Comparison of ENCODE assay signal across 16 cellular contexts in the genomic region with DNA sequence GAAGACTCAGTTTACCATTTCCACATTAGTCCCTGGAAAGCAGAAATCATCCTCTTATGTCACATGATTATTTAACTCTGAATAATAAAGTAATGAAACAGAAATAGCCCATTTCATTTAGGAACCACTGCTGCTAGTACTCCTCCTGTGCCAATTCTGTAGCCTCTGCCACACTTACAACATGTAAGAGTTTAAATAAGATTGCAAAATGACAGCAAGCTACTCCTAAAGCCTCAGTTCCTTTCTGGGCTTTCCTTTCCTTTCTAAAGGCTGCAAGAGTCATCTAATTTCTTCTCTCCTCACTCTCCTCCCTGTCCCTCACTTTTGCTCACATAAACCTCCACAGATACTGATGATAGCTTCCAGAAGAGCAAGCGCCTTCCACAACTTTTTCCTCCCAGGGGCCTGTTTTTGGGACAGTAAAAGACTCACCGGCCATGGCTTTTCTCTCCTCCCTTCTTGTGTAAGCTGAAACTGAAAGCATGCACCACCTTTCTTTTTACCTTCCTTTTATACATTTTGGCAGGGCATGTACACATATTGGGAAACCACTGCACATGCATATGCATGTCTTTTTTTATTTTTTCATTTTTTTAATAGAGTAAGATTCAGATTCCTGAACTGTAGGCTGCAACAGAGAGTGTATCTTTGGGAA. TPM values are rescaled to one million over a fixed set of nuclear protein-coding genes. Genes with fewer than 3 reads are reported as not detected.
DNase-seq lines count a peak whose midpoint lies in the region; ATAC-seq and TF ChIP-seq lines count a peak whose summit lies in the region.
"Had no signal": no experiment of that assay in that cellular context is flagged by ENCODE, and none has a peak within 500 bp of the region (broad histone marks: within the 10 kb centered on the region; RNA-seq: fewer than 3 reads in every experiment).

No MANE protein-coding gene starts in this region.

- no peaks in the 10 kb centered on the region for H3K36me3 ChIP-seq in heart left ventricle
- H3K36me3 ChIP-seq: cardiac muscle cell, transverse colon had no signal

- no peaks in the 10 kb centered on the region for H3K27me3 ChIP-seq in mononuclear cell (ENCODE audit: insufficient read depth, low read length)
- no peaks in the 10 kb centered on the region for H3K27me3 ChIP-seq in heart left ventricle
- H3K27me3 ChIP-seq: cardiac muscle cell, transverse colon had no signal

- peaks cover 12% of the 10 kb centered on the region for H3K9me3 Mint-ChIP-seq in activated T-helper 1 cell treated with anti-CD3 and anti-CD28 coated beads, Interleukin-12 subunit alpha, Interleukin-12 subunit beta, Interleukin-2, Interleukin-4 antibody, amounts not matched to agents 30 ng/mL and 10 ng/mL and 1 ng/mL, durations not matched to agents 14 hours and 24 hours and 36 hours

- 74 to 86% (median 82%) methylated on average over 2 of the region's 2 CpGs for WGBS in heart left ventricle, 4 donors

- TF ChIP-seq CTCF in heart left ventricle (IDR thresholded peaks at IDR 0.05), result no peak

- peak overlapping the region; percentile 90 for H3K4me3 Mint-ChIP-seq in activated T-helper 1 cell treated with anti-CD3 and anti-CD28 coated beads, Interleukin-12 subunit alpha, Interleukin-12 subunit beta, Interleukin-2, Interleukin-4 antibody, amounts not matched to agents 30 ng/mL and 10 ng/mL and 1 ng/mL, durations not matched to agents 14 hours and 24 hours and 36 hours

- H3K27ac Mint-ChIP-seq in activated T-helper 1 cell treated with anti-CD3 and anti-CD28 coated beads, Interleukin-12 subunit alpha, Interleukin-12 subunit beta, Interleukin-2, Interleukin-4 antibody, amounts not matched to agents 30 ng/mL and 10 ng/mL and 1 ng/mL, durations not matched to agents 14 hours and 24 hours and 36 hours, result peak overlapping the region; percentile 95

- peak overlapping the region in 1 of 12 donors; percentile 53 for H3K27ac ChIP-seq in heart left ventricle
- H3K27ac ChIP-seq: A549, cardiac muscle cell had no signal

- peaks cover 32% of the 10 kb centered on the region for H3K4me1 Mint-ChIP-seq in activated T-helper 1 cell treated with anti-CD3 and anti-CD28 coated beads, Interleukin-12 subunit alpha, Interleukin-12 subunit beta, Interleukin-2, Interleukin-4 antibody, amounts not matched to agents 30 ng/mL and 10 ng/mL and 1 ng/mL, durations not matched to agents 14 hours and 24 hours and 36 hours (ENCODE audit: low read depth)

- no peak for TF ChIP-seq POLR2A in heart left ventricle (IDR thresholded peaks at IDR 0.05)

- H3K4me1 ChIP-seq in mononuclear cell (ENCODE audit: insufficient read depth, low read length) (peaks cover 26% of the 10 kb centered on the region), heart left ventricle (peaks cover 0 to 21% (median 0%) of the 10 kb centered on the region in 12 donors)
- H3K4me1 ChIP-seq: A549, transverse colon had no signal

- H3K36me3 Mint-ChIP-seq in activated T-helper 1 cell treated with anti-CD3 and anti-CD28 coated beads, Interleukin-12 subunit alpha, Interleukin-12 subunit beta, Interleukin-2, Interleukin-4 antibody, amounts not matched to agents 30 ng/mL and 10 ng/mL and 1 ng/mL, durations not matched to agents 14 hours and 24 hours and 36 hours (ENCODE audit: low read depth), result peaks cover 3% of the 10 kb centered on the region

- peaks cover 1% of the 10 kb centered on the region for H3K27me3 Mint-ChIP-seq in activated T-helper 1 cell treated with anti-CD3 and anti-CD28 coated beads, Interleukin-12 subunit alpha, Interleukin-12 subunit beta, Interleukin-2, Interleukin-4 antibody, amounts not matched to agents 30 ng/mL and 10 ng/mL and 1 ng/mL, durations not matched to agents 14 hours and 24 hours and 36 hours (ENCODE audit: insufficient read depth)

- DNase-seq in activated CD4-positive, CD25-positive, alpha-beta regulatory T cell (lab: John Stamatoyannopoulos, UW), result no peak
- no peak for DNase-seq in activated T-helper 1 cell treated with anti-CD3 and anti-CD28 coated beads, Interleukin-12 subunit alpha, Interleukin-12 subunit beta, Interleukin-2, Interleukin-4 antibody, amounts not matched to agents 30 ng/mL and 10 ng/mL and 1 ng/mL, durations not matched to agents 14 hours and 24 hours and 36 hours (ENCODE audit: low spot score)
- DNase-seq in DMS114 treated with DMSO at 0.1 percent for 48 hours (lab: John Stamatoyannopoulos, UW; ENCODE audit: unreplicated experiment) (no peak), heart left ventricle (no peak), GF-D8 (lab: John Stamatoyannopoulos, UW) (no peak)
- DNase-seq: Calu3; hypothalamus; nucleus accumbens; Right ventricle myocardium superior; stimulated activated CD4-positive, alpha-beta T cell treated with anti-CD3 and anti-CD28 coated beads, Interleukin-12 subunit alpha, Interleukin-12 subunit beta, amount 100 ng/mL, for 4 hours; transverse colon had no signal

- intact Hi-C loops in activated T-helper 1 cell treated with anti-CD3 and anti-CD28 coated beads, Interleukin-12 subunit alpha, Interleukin-12 subunit beta, Interleukin-2, Interleukin-4 antibody, amounts not matched to agents 30 ng/mL and 10 ng/mL and 1 ng/mL, durations not matched to agents 14 hours and 24 hours and 36 hours (cut with micrococcal nuclease), result loop anchor here (1.0 to 5.0 kb wide), 4 partner anchors 55 to 396 kb away; a partner anchor contains a TSS
- intact Hi-C loops in heart left ventricle (cut with DNase I), result no loop called here

- ATAC-seq in activated CD4-positive, CD25-positive, alpha-beta regulatory T cell treated with anti-CD3 and anti-CD28 coated beads, Interleukin-2, amount 50 U/mL, for 24 hours, result peak; percentile 56 to 59
- ATAC-seq in HG02610 (IDR thresholded peaks at IDR 0.05; ENCODE audit: unreplicated experiment) (peak; percentile 42), heart left ventricle (no peak)
- ATAC-seq: A549 had no signal

- H3K9me3 ChIP-seq in mononuclear cell (ENCODE audit: low read depth, low read length) (no peaks in the 10 kb centered on the region), heart left ventricle (peaks cover 0 to 6% (median 0%) of the 10 kb centered on the region in 12 donors)
- H3K9me3 ChIP-seq: A549, transverse colon had no signal

- H3K4me3 ChIP-seq in mononuclear cell (ENCODE audit: low read length) (peak overlapping the region; percentile 3), heart left ventricle (peak overlapping the region in 1 of 12 donors; percentile 23)
- H3K4me3 ChIP-seq: A549, cardiac muscle cell, transverse colon had no signal

RNA-seq across cellular contexts. Expression of a gene that starts 38.5 kb away (rescaled TPM):
- not detected in 2 replicates for total RNA-seq in activated T-helper 1 cell treated with anti-CD3 and anti-CD28 coated beads, Interleukin-12 subunit alpha, Interleukin-12 subunit beta, Interleukin-2, Interleukin-4 antibody, amounts not matched to agents 30 ng/mL and 10 ng/mL and 1 ng/mL, durations not matched to agents 14 hours and 24 hours and 36 hours
- not detected for total RNA-seq in mononuclear cell
- not detected for total RNA-seq in heart left ventricle
- under 1 TPM in 1 of 2 donors, not detected in 1; 0.91 TPM for polyA plus RNA-seq in heart left ventricle
- total RNA-seq: Calu3, cardiac muscle cell, transverse colon had no signal
- polyA plus RNA-seq: A549 had no signal

RNA-seq across cellular contexts. Expression of a gene that starts 56.0 kb away (rescaled TPM):
- total RNA-seq in activated T-helper 1 cell treated with anti-CD3 and anti-CD28 coated beads, Interleukin-12 subunit alpha, Interleukin-12 subunit beta, Interleukin-2, Interleukin-4 antibody, amounts not matched to agents 30 ng/mL and 10 ng/mL and 1 ng/mL, durations not matched to agents 14 hours and 24 hours and 36 hours, result 9.5 and 10.5 TPM in 2 replicates
- total RNA-seq in mononuclear cell, result 78.7 TPM
- 10 to 100 TPM in 2 of 9 donors, 1 to 10 TPM in 7; 3.9 to 43.6 (median 7.7) TPM for total RNA-seq in heart left ventricle
- 10 to 100 TPM; 12.8 to 19.4 TPM for polyA plus RNA-seq in heart left ventricle
- total RNA-seq: cardiac muscle cell had no signal
- polyA plus RNA-seq: A549, cardiac muscle cell had no signal

Comparison
In these comparisons a context has a peak if more than half of its experiments do, and no peak if none do; other contexts are left out.
1. ATAC-seq: peak in activated CD4-positive, CD25-positive, alpha-beta regulatory T cell treated with anti-CD3 and anti-CD28 coated beads, Interleukin-2, amount 50 U/mL, for 24 hours (2 of 2) and HG02610 (single experiment); none in heart left ventricle (0 of 4).